In genomic region chr12:74917743-74918142, GRCh38 we compare ENCODE assay signal across 7 cellular contexts.
"Had no signal": no experiment of that assay in that cellular context is flagged by ENCODE, and none has a peak within 500 bp of the region (broad histone marks: within the 10 kb centered on the region; RNA-seq: fewer than 3 reads in every experiment).

No MANE protein-coding gene starts in this region.

- H3K27ac ChIP-seq: HL-60 had no signal

- H3K27ac Mint-ChIP-seq: IgD-negative memory B cell had no signal

- H3K36me3 Mint-ChIP-seq: IgD-negative memory B cell had no signal

- DNase-seq: IMR-90, KBM-7, KG1 had no signal

- ATAC-seq: HepG2, K562 had no signal

- H3K4me3 Mint-ChIP-seq: IgD-negative memory B cell had no signal

- H3K4me1 Mint-ChIP-seq: IgD-negative memory B cell had no signal

- H3K4me3 ChIP-seq: K562 had no signal

- H3K27me3 Mint-ChIP-seq: IgD-negative memory B cell had no signal
